1 cellular context compared by ENCODE assay signal in the genomic region with DNA sequence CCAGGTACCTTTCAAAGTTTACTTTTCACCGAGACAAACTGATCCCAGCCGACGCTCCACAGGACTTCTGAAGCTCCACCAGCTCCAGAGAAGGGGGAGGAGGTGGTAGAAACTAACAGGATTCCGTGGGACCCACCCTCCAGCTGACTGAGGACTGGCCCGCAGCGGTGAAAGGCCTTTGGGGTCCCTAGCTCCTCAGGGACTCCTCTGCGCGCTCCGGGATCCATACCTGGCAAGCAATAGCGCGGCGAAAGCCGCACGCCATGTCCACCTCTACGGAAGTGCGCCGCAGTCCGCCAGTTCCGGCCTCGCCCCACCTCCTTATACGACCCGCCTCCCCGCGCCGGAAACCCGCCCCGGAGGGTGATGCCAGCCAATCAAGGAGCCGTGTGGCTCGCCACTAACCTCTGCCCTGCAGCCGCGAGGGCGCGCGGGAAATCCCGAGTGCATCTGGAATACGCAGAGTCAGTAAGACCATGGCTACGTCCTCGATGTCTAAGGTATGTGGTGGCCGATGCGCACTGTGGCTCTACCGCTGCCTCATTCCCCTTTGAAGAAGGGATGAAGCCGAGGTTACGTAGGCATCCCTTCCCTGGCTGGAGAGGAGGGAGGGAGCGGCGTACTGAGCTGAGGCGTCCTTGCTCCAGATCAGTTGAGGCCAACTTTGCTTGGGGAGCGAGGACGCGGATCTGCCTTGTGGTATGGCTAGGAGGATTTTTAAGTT.
TF ChIP-seq lines count a peak whose summit lies in the region.

A gene (plus strand): TSS at position 443 of the 724 bp plus-strand sequence. CDS start 34 bp downstream, at position 477.
A gene with protein sequence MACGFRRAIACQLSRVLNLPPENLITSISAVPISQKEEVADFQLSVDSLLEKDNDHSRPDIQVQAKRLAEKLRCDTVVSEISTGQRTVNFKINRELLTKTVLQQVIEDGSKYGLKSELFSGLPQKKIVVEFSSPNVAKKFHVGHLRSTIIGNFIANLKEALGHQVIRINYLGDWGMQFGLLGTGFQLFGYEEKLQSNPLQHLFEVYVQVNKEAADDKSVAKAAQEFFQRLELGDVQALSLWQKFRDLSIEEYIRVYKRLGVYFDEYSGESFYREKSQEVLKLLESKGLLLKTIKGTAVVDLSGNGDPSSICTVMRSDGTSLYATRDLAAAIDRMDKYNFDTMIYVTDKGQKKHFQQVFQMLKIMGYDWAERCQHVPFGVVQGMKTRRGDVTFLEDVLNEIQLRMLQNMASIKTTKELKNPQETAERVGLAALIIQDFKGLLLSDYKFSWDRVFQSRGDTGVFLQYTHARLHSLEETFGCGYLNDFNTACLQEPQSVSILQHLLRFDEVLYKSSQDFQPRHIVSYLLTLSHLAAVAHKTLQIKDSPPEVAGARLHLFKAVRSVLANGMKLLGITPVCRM (minus strand): TSS at position 295 of the 724 bp plus-strand sequence. CDS start 30 bp downstream, at position 265.

TF ChIP-seq in K562, 482 proteins besides CTCF, POLR2A, EP300 and RAD21 (continued from another document and continues in another):
- TF ChIP-seq, protein P1, sequence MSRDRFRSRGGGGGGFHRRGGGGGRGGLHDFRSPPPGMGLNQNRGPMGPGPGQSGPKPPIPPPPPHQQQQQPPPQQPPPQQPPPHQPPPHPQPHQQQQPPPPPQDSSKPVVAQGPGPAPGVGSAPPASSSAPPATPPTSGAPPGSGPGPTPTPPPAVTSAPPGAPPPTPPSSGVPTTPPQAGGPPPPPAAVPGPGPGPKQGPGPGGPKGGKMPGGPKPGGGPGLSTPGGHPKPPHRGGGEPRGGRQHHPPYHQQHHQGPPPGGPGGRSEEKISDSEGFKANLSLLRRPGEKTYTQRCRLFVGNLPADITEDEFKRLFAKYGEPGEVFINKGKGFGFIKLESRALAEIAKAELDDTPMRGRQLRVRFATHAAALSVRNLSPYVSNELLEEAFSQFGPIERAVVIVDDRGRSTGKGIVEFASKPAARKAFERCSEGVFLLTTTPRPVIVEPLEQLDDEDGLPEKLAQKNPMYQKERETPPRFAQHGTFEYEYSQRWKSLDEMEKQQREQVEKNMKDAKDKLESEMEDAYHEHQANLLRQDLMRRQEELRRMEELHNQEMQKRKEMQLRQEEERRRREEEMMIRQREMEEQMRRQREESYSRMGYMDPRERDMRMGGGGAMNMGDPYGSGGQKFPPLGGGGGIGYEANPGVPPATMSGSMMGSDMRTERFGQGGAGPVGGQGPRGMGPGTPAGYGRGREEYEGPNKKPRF (IDR thresholded peaks at IDR 0.05; ENCODE audit: low read depth, low read length) = no peak
- TF ChIP-seq FUS (optimal IDR thresholded peaks at IDR 0.05; ENCODE audit: low read depth, low read length) (no peak), TARDBP (IDR thresholded peaks at IDR 0.05) (no peak), ZNF79 (CRISPR knock-in tag; IDR thresholded peaks at IDR 0.05; ENCODE audit: low read depth) (no peak), TCFL5 (CRISPR knock-in tag; conservative IDR thresholded peaks at IDR 0.05) (no peak), SRSF9 (IDR thresholded peaks at IDR 0.05; ENCODE audit: borderline replicate concordance, low read depth, low read length) (no peak), DACH1 (IDR thresholded peaks at IDR 0.05; ENCODE audit: partially characterized antibody) (no peak), FOS (IDR thresholded peaks at IDR 0.05; ENCODE audit: extremely low read depth, insufficient read length) (peak; percentile 71), NFE2L1 (tag; IDR thresholded peaks at IDR 0.05; ENCODE audit: borderline replicate concordance, low read depth) (no peak), DPF2 (IDR thresholded peaks at IDR 0.05) (peak; percentile 31; the same call in 1 of the 2 replicates), PHTF2 (CRISPR knock-in tag; IDR thresholded peaks at IDR 0.05) (0 out of 2 replicates have a peak, but pooled peaks have one; percentile 40), SIN3B (IDR thresholded peaks at IDR 0.05; ENCODE audit: low read depth) (peak; percentile 47; the same call in 1 of the 2 replicates), CXXC5 (CRISPR knock-in tag; IDR thresholded peaks at IDR 0.05) (peak; percentile 94), ZNF239 (CRISPR knock-in tag; IDR thresholded peaks at IDR 0.05) (no peak), ZNF584 (CRISPR knock-in tag; IDR thresholded peaks at IDR 0.05; ENCODE audit: low read depth) (no peak), ZNF3 (CRISPR knock-in tag; IDR thresholded peaks at IDR 0.05) (no peak), SMAD2 (IDR thresholded peaks at IDR 0.05; ENCODE audit: low read depth, low read length) (no peak), MIER1 (IDR thresholded peaks at IDR 0.05; ENCODE audit: low read depth) (no peak), SUPT5H (IDR thresholded peaks at IDR 0.05) (peak; percentile 94), GATAD2A (IDR thresholded peaks at IDR 0.05) (no peak), HDAC2 (IDR thresholded peaks at IDR 0.05) (peak; percentile 85), HNRNPLL (IDR thresholded peaks at IDR 0.05; ENCODE audit: low read depth, low read length, poor library complexity, severe bottlenecking) (peak; percentile 88), POLR2G (IDR thresholded peaks at IDR 0.05; ENCODE audit: low read depth, low read length) (peak; percentile 98)
- TF ChIP-seq, protein P2, sequence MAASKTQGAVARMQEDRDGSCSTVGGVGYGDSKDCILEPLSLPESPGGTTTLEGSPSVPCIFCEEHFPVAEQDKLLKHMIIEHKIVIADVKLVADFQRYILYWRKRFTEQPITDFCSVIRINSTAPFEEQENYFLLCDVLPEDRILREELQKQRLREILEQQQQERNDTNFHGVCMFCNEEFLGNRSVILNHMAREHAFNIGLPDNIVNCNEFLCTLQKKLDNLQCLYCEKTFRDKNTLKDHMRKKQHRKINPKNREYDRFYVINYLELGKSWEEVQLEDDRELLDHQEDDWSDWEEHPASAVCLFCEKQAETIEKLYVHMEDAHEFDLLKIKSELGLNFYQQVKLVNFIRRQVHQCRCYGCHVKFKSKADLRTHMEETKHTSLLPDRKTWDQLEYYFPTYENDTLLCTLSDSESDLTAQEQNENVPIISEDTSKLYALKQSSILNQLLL (CRISPR knock-in tag; IDR thresholded peaks at IDR 0.05; ENCODE audit: borderline replicate concordance) = no peak
- TF ChIP-seq, protein P3, sequence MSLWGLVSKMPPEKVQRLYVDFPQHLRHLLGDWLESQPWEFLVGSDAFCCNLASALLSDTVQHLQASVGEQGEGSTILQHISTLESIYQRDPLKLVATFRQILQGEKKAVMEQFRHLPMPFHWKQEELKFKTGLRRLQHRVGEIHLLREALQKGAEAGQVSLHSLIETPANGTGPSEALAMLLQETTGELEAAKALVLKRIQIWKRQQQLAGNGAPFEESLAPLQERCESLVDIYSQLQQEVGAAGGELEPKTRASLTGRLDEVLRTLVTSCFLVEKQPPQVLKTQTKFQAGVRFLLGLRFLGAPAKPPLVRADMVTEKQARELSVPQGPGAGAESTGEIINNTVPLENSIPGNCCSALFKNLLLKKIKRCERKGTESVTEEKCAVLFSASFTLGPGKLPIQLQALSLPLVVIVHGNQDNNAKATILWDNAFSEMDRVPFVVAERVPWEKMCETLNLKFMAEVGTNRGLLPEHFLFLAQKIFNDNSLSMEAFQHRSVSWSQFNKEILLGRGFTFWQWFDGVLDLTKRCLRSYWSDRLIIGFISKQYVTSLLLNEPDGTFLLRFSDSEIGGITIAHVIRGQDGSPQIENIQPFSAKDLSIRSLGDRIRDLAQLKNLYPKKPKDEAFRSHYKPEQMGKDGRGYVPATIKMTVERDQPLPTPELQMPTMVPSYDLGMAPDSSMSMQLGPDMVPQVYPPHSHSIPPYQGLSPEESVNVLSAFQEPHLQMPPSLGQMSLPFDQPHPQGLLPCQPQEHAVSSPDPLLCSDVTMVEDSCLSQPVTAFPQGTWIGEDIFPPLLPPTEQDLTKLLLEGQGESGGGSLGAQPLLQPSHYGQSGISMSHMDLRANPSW (CRISPR knock-in tag; IDR thresholded peaks at IDR 0.05) = no peak
- TF ChIP-seq, protein P4, sequence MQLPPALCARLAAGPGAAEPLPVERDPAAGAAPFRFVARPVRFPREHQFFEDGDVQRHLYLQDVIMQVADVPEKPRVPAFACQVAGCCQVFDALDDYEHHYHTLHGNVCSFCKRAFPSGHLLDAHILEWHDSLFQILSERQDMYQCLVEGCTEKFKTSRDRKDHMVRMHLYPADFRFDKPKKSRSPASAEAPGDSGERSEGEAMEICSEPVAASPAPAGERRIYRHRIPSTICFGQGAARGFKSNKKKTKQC (CRISPR knock-in tag; IDR thresholded peaks at IDR 0.05) = peak; percentile 85; the same call in 1 of the 2 replicates
- TF ChIP-seq, protein P5, sequence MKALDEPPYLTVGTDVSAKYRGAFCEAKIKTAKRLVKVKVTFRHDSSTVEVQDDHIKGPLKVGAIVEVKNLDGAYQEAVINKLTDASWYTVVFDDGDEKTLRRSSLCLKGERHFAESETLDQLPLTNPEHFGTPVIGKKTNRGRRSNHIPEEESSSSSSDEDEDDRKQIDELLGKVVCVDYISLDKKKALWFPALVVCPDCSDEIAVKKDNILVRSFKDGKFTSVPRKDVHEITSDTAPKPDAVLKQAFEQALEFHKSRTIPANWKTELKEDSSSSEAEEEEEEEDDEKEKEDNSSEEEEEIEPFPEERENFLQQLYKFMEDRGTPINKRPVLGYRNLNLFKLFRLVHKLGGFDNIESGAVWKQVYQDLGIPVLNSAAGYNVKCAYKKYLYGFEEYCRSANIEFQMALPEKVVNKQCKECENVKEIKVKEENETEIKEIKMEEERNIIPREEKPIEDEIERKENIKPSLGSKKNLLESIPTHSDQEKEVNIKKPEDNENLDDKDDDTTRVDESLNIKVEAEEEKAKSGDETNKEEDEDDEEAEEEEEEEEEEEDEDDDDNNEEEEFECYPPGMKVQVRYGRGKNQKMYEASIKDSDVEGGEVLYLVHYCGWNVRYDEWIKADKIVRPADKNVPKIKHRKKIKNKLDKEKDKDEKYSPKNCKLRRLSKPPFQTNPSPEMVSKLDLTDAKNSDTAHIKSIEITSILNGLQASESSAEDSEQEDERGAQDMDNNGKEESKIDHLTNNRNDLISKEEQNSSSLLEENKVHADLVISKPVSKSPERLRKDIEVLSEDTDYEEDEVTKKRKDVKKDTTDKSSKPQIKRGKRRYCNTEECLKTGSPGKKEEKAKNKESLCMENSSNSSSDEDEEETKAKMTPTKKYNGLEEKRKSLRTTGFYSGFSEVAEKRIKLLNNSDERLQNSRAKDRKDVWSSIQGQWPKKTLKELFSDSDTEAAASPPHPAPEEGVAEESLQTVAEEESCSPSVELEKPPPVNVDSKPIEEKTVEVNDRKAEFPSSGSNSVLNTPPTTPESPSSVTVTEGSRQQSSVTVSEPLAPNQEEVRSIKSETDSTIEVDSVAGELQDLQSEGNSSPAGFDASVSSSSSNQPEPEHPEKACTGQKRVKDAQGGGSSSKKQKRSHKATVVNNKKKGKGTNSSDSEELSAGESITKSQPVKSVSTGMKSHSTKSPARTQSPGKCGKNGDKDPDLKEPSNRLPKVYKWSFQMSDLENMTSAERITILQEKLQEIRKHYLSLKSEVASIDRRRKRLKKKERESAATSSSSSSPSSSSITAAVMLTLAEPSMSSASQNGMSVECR (CRISPR knock-in tag; IDR thresholded peaks at IDR 0.05) = peak; percentile 89
- TF ChIP-seq, protein P6, sequence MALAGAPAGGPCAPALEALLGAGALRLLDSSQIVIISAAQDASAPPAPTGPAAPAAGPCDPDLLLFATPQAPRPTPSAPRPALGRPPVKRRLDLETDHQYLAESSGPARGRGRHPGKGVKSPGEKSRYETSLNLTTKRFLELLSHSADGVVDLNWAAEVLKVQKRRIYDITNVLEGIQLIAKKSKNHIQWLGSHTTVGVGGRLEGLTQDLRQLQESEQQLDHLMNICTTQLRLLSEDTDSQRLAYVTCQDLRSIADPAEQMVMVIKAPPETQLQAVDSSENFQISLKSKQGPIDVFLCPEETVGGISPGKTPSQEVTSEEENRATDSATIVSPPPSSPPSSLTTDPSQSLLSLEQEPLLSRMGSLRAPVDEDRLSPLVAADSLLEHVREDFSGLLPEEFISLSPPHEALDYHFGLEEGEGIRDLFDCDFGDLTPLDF (CRISPR knock-in tag; IDR thresholded peaks at IDR 0.05) = peak; percentile 79; the same call in 1 of the 2 replicates
- TF ChIP-seq, protein P7, sequence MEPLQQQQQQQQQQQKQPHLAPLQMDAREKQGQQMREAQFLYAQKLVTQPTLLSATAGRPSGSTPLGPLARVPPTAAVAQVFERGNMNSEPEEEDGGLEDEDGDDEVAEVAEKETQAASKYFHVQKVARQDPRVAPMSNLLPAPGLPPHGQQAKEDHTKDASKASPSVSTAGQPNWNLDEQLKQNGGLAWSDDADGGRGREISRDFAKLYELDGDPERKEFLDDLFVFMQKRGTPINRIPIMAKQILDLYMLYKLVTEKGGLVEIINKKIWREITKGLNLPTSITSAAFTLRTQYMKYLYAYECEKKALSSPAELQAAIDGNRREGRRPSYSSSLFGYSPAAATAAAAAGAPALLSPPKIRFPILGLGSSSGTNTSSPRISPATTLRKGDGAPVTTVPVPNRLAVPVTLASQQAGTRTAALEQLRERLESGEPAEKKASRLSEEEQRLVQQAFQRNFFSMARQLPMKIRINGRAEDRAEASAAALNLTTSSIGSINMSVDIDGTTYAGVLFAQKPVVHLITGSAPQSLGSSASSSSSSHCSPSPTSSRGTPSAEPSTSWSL (CRISPR knock-in tag; IDR thresholded peaks at IDR 0.05; ENCODE audit: borderline replicate concordance) = no peak
- TF ChIP-seq, protein P8, sequence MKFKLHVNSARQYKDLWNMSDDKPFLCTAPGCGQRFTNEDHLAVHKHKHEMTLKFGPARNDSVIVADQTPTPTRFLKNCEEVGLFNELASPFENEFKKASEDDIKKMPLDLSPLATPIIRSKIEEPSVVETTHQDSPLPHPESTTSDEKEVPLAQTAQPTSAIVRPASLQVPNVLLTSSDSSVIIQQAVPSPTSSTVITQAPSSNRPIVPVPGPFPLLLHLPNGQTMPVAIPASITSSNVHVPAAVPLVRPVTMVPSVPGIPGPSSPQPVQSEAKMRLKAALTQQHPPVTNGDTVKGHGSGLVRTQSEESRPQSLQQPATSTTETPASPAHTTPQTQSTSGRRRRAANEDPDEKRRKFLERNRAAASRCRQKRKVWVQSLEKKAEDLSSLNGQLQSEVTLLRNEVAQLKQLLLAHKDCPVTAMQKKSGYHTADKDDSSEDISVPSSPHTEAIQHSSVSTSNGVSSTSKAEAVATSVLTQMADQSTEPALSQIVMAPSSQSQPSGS (CRISPR knock-in tag; IDR thresholded peaks at IDR 0.05) = no peak
